ENCODE assay signal across 1 cellular context in the genomic region with DNA sequence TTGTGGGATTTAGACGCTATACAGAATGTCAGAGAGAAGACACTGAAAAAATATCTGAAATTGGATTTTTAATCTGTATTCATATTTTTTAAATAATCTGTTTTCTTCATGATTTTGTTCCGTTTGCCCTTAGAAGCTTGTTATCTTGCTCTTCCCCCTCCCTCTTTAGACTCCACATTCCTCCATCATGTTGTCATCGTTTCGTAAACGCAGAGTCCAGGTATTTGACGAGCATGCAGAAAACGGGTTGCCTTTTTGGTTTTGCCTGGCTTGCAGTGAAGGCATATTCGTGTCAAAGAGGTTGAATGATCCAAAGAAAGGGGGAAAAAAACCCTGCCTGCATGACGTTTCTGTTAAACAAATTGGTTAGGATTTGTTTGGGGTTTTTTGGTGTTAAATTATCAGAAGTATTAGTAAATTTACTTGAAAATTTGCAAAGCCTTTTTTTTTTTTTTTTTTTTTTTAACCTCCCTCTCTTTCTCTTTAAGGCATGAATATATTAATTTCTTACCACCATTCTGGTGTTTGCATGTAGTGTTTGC.
TF ChIP-seq lines count a peak whose summit lies in the region.

No MANE protein-coding gene starts in this region.

TF ChIP-seq in HCT116, 20 proteins besides CTCF, POLR2A, EP300 and RAD21 (continued from another document):
- TF ChIP-seq MAX (IDR thresholded peaks at IDR 0.05) (peak; percentile 31; the same call in 1 of the 2 replicates), EZH2 (IDR thresholded peaks at IDR 0.05) (no peak), FOSL1 (IDR thresholded peaks at IDR 0.05; ENCODE audit: low read depth) (peak; percentile 52; the same call in 1 of the 2 replicates)
